Comparison of ENCODE assay signal across 10 cellular contexts in genomic region chr7:24936121-24936824, GRCh38. TPM values are rescaled to one million over a fixed set of nuclear protein-coding genes. Genes with fewer than 3 reads are reported as not detected.
A peak's percentile ranks its signal among the peaks of the same experiment; 100 is the strongest.
DNase-seq lines count a peak whose midpoint lies in the region; ATAC-seq, FAIRE-seq and TF ChIP-seq lines count a peak whose summit lies in the region.
"Had no signal": no experiment of that assay in that cellular context is flagged by ENCODE, and none has a peak within 500 bp of the region (broad histone marks: within the 10 kb centered on the region; RNA-seq: fewer than 3 reads in every experiment).

No MANE protein-coding gene starts in this region.

- no peaks in the 10 kb centered on the region for H3K9me3 ChIP-seq in ascending aorta
- no peaks in the 10 kb centered on the region for H3K9me3 ChIP-seq in esophagus muscularis mucosa

- CTCF ChIA-PET in AG04449 (lab: Yijun Ruan, JAX) = interaction anchor here (0.7 to 1.4 kb wide), 5 partner anchors 10 to 157 kb away, joined by 3 to 6 read pairs (median 3); no protein-coding TSS in a partner anchor

- FAIRE-seq in GM19239 (lab: Jason Lieb, UNC) = peak; percentile 88

- H3K27me3 ChIP-seq in ascending aorta = no peaks in the 10 kb centered on the region
- H3K27me3 ChIP-seq in esophagus muscularis mucosa = no peaks in the 10 kb centered on the region

- 85% methylated on average over 3 of the region's 3 CpGs for WGBS in esophagus muscularis mucosa

- peak overlapping the region; percentile 43 for H3K4me3 Mint-ChIP-seq in activated T-helper 17 cell treated with anti-CD3 and anti-CD28 coated beads, Interleukin-2, amount 50 U/mL, for 72 hours

- H3K27ac Mint-ChIP-seq in activated T-helper 17 cell treated with anti-CD3 and anti-CD28 coated beads, Interleukin-2, amount 50 U/mL, for 72 hours = peak overlapping the region; percentile 18

- no peaks in the 10 kb centered on the region for H3K27me3 Mint-ChIP-seq in activated T-helper 17 cell treated with anti-CD3 and anti-CD28 coated beads, Interleukin-2, amount 50 U/mL, for 72 hours
- H3K27me3 Mint-ChIP-seq: CD4-positive, CD25-positive, alpha-beta regulatory T cell had no signal

- POLR2A ChIA-PET in AG04449 (lab: Yijun Ruan, JAX) = no interaction called here

- DNase-seq in AG04449 (ENCODE audit: low read depth, low spot score) = peak; percentile 37
- DNase-seq in GM19239 (ENCODE audit: insufficient read length, low spot score) = peak; percentile 28
- DNase-seq in ascending aorta (ENCODE audit: low spot score in 2 of 2) = no peak
- DNase-seq in esophagus muscularis mucosa (ENCODE audit: extremely low spot score) = no peak
- no peak for DNase-seq in NCI-H1092 (lab: John Stamatoyannopoulos, UW)
- DNase-seq: anterior cingulate cortex; CD4-positive, CD25-positive, alpha-beta regulatory T cell had no signal

- H3K27ac ChIP-seq in ascending aorta (no peak overlapping the region), esophagus muscularis mucosa (replicated peaks in 1 of 4) (no peak overlapping the region)

- intact Hi-C loops in ascending aorta (cut with DNase I) = no loop called here
- intact Hi-C loops in esophagus muscularis mucosa (cut with DNase I) = no loop called here

- TF ChIP-seq CTCF in AG04449 (IDR thresholded peaks at IDR 0.05; ENCODE audit: insufficient read depth, low read length, missing control alignments) = no peak
- TF ChIP-seq CTCF in ascending aorta (IDR thresholded peaks at IDR 0.05) = no peak
- no peak for TF ChIP-seq CTCF in esophagus muscularis mucosa (IDR thresholded peaks at IDR 0.05)

- ATAC-seq in HG03064 (IDR thresholded peaks at IDR 0.05; ENCODE audit: low read depth, unreplicated experiment) (peak; percentile 80), HG02884 (IDR thresholded peaks at IDR 0.05; ENCODE audit: unreplicated experiment) (no peak)
- ATAC-seq in activated T-helper 17 cell treated with anti-CD3 and anti-CD28 coated beads, Interleukin-2, amount 50 U/mL, for 72 hours (replicated peaks) = peak; percentile 66

- H3K4me1 ChIP-seq in ascending aorta (no peaks in the 10 kb centered on the region), esophagus muscularis mucosa (peaks cover 0 to 3% (median 0%) of the 10 kb centered on the region in 4 donors)

- peaks cover 4% of the 10 kb centered on the region for H3K9me3 Mint-ChIP-seq in activated T-helper 17 cell treated with anti-CD3 and anti-CD28 coated beads, Interleukin-2, amount 50 U/mL, for 72 hours

- TF ChIP-seq EP300 in esophagus muscularis mucosa (IDR thresholded peaks at IDR 0.05) = no peak

- peaks cover 24% of the 10 kb centered on the region for H3K36me3 Mint-ChIP-seq in activated T-helper 17 cell treated with anti-CD3 and anti-CD28 coated beads, Interleukin-2, amount 50 U/mL, for 72 hours (ENCODE audit: low read depth)

- no peaks in the 10 kb centered on the region for H3K36me3 ChIP-seq in ascending aorta
- no peaks in the 10 kb centered on the region for H3K36me3 ChIP-seq in esophagus muscularis mucosa

- H3K4me3 ChIP-seq in AG04449 (ENCODE audit: low read depth, low read length) (no peak overlapping the region), ascending aorta (no peak overlapping the region), esophagus muscularis mucosa (no peak overlapping the region)

- H3K4me1 Mint-ChIP-seq in activated T-helper 17 cell treated with anti-CD3 and anti-CD28 coated beads, Interleukin-2, amount 50 U/mL, for 72 hours = peaks cover 62% of the 10 kb centered on the region

- no peak for TF ChIP-seq POLR2A in esophagus muscularis mucosa (IDR thresholded peaks at IDR 0.05; ENCODE audit: low read depth)

RNA-seq across cellular contexts. Expression of gene OSBPL3, which starts 43.7 kb away (rescaled TPM):
- 10 to 100 TPM; 57.6 to 70.6 TPM for total RNA-seq in activated T-helper 17 cell treated with anti-CD3 and anti-CD28 coated beads, Interleukin-2, amount 50 U/mL, for 72 hours
- total RNA-seq in ascending aorta = 0.96 TPM
- 1 to 10 TPM; 2.6 to 4.6 (median 3.3) TPM for total RNA-seq in esophagus muscularis mucosa

Comparison
In these comparisons a context has a peak if more than half of its experiments do, and no peak if none do; other contexts are left out.
1. DNase-seq: peak in AG04449 (single experiment) and GM19239 (single experiment); none in ascending aorta (0 of 2), esophagus muscularis mucosa (single experiment) and NCI-H1092 (single experiment).
2. RNA of gene OSBPL3, which starts 43.7 kb away (total RNA-seq): 57.6 to 70.6 TPM in activated T-helper 17 cell treated with anti-CD3 and anti-CD28 coated beads, Interleukin-2, amount 50 U/mL, for 72 hours; 2.6 to 4.6 TPM in esophagus muscularis mucosa and 0.96 TPM in ascending aorta (single experiment); every median in the first group is over 10 times any median in the second.